ENCODE assay signal across 21 cellular contexts in the genomic region with DNA sequence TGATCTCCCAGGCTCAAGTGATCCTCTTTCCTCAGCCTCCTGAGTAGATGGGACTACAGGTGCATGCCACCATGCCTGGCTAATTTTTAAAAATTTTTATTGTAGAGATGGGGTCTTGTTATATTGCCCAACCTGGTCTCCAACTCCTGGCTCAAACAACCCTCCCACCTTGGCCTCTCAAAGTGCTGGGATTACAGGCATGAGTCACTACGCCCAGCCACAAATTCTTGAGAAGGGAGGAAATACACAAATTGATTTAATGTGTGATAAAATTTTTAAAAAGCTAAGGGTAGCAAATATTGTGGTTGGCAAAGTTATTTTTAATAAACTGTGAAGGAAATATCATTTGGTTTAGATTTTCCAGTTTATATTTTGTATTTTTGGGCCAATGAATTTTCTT. TPM values are rescaled to one million over a fixed set of nuclear protein-coding genes. Genes with fewer than 3 reads are reported as not detected.
DNase-seq lines count a peak whose midpoint lies in the region; ATAC-seq and TF ChIP-seq lines count a peak whose summit lies in the region.
"Had no signal": no experiment of that assay in that cellular context is flagged by ENCODE, and none has a peak within 500 bp of the region (broad histone marks: within the 10 kb centered on the region; RNA-seq: fewer than 3 reads in every experiment).

No MANE protein-coding gene starts in this region.

- peaks cover 0 to 7% of the 10 kb centered on the region in 2 experiments; a peak in 1 of 4 replicates for H3K9me3 ChIP-seq in HCT116 (ENCODE audit: control insufficient read depth in 1 of 2, insufficient read depth in 1 of 2, low read depth in 1 of 2, low read length in 2 of 2)
- H3K9me3 ChIP-seq: prostate gland, uterus had no signal

- no peak overlapping the region for H3K4me3 ChIP-seq in AG10803 (ENCODE audit: low read length)
- H3K4me3 ChIP-seq in HCT116 (replicated peaks in 1 of 2; ENCODE audit: low read depth in 1 of 2, low read length in 2 of 2), result no peak overlapping the region
- no peak overlapping the region for H3K4me3 ChIP-seq in brain microvascular endothelial cell (ENCODE audit: low read depth, low read length)
- H3K4me3 ChIP-seq: cardiac muscle cell, prostate gland, spleen, uterus had no signal

- no peaks in the 10 kb centered on the region for H3K27me3 ChIP-seq in HCT116 (ENCODE audit: insufficient read depth, low read length)
- no peaks in the 10 kb centered on the region for H3K27me3 ChIP-seq in brain microvascular endothelial cell (replicated peaks)
- H3K27me3 ChIP-seq: cardiac muscle cell, uterus had no signal

- intact Hi-C loops in HCT116 (cut with micrococcal nuclease), result no loop called here
- intact Hi-C loops in activated T-helper 2 cell treated with anti-CD3 and anti-CD28 coated beads, Interferon-gamma antibody, Interleukin-2, Interleukin-4, amounts not matched to agents 10 μg/mL and 5 μg/mL and 100 μg/mL, durations not matched to agents 14 hours and 24 hours and 36 hours (cut with micrococcal nuclease), result no loop called here

- peak overlapping the region; percentile 88 for H3K4me2 ChIP-seq in HCT116 (ENCODE audit: low read length)

- no peak for ATAC-seq in HCT116
- no peak for ATAC-seq in GM18498 (IDR thresholded peaks at IDR 0.05; ENCODE audit: unreplicated experiment)
- ATAC-seq: activated naive CD4-positive, alpha-beta T cell treated with anti-CD3 and anti-CD28 coated beads, Interleukin-2, amount 50 U/mL, for 72 hours; naive thymus-derived CD4-positive, alpha-beta T cell; T-helper 17 cell had no signal

- H3K4me1 Mint-ChIP-seq in activated T-helper 2 cell treated with anti-CD3 and anti-CD28 coated beads, Interferon-gamma antibody, Interleukin-2, Interleukin-4, amounts not matched to agents 10 μg/mL and 5 μg/mL and 100 μg/mL, durations not matched to agents 14 hours and 24 hours and 36 hours (ENCODE audit: low read depth), result peaks cover 28% of the 10 kb centered on the region

- H3K27me3 Mint-ChIP-seq in activated T-helper 2 cell treated with anti-CD3 and anti-CD28 coated beads, Interferon-gamma antibody, Interleukin-2, Interleukin-4, amounts not matched to agents 10 μg/mL and 5 μg/mL and 100 μg/mL, durations not matched to agents 14 hours and 24 hours and 36 hours (ENCODE audit: low read depth), result no peaks in the 10 kb centered on the region
- H3K27me3 Mint-ChIP-seq: T-helper 17 cell had no signal

- no peak overlapping the region for H3K9ac ChIP-seq in HCT116 (ENCODE audit: low read length)

- RAD21 ChIA-PET in HCT116 (lab: Charles Lee; ENCODE audit: low non-redundant PET in 1 of 2, low total read pairs in 2 of 2, uncharacterized antibody in 2 of 2, unreplicated experiment in 2 of 2), result no interaction called here

- DNase-seq in AG10803 (ENCODE audit: low read depth), result peak; percentile 6
- DNase-seq in HCT116 (ENCODE audit: low read depth, low spot score), result no peak
- DNase-seq in activated T-helper 2 cell treated with anti-CD3 and anti-CD28 coated beads, Interferon-gamma antibody, Interleukin-2, Interleukin-4, amounts not matched to agents 10 μg/mL and 5 μg/mL and 100 μg/mL, durations not matched to agents 14 hours and 24 hours and 36 hours (ENCODE audit: low spot score), result no peak
- DNase-seq in medulla oblongata (ENCODE audit: extremely low spot score), result no peak
- no peak for DNase-seq in brain microvascular endothelial cell
- DNase-seq: activated CD4-positive, alpha-beta T cell treated with anti-CD3 and anti-CD28 coated beads for 1 hour; activated T-cell treated with anti-CD3 and anti-CD28 coated beads for 4 hours; AML-193; foreskin melanocyte; GOT3; naive thymus-derived CD4-positive, alpha-beta T cell; NCI-H2081; RPMI8226; T-helper 17 cell; uterus had no signal

- H3K27ac Mint-ChIP-seq in activated T-helper 2 cell treated with anti-CD3 and anti-CD28 coated beads, Interferon-gamma antibody, Interleukin-2, Interleukin-4, amounts not matched to agents 10 μg/mL and 5 μg/mL and 100 μg/mL, durations not matched to agents 14 hours and 24 hours and 36 hours, result peak overlapping the region; percentile 42
- H3K27ac Mint-ChIP-seq: activated naive CD4-positive, alpha-beta T cell treated with anti-CD3 and anti-CD28 coated beads, Interleukin-2, amount 50 U/mL, for 72 hours; T-helper 17 cell had no signal

- H3K9me3 Mint-ChIP-seq in activated T-helper 2 cell treated with anti-CD3 and anti-CD28 coated beads, Interferon-gamma antibody, Interleukin-2, Interleukin-4, amounts not matched to agents 10 μg/mL and 5 μg/mL and 100 μg/mL, durations not matched to agents 14 hours and 24 hours and 36 hours, result peaks cover 16% of the 10 kb centered on the region

- no peak overlapping the region for H3K4me3 Mint-ChIP-seq in activated T-helper 2 cell treated with anti-CD3 and anti-CD28 coated beads, Interferon-gamma antibody, Interleukin-2, Interleukin-4, amounts not matched to agents 10 μg/mL and 5 μg/mL and 100 μg/mL, durations not matched to agents 14 hours and 24 hours and 36 hours (ENCODE audit: low read depth)
- H3K4me3 Mint-ChIP-seq: naive thymus-derived CD4-positive, alpha-beta T cell; T-helper 17 cell had no signal

- no peak for TF ChIP-seq CTCF in AG10803 (conservative IDR thresholded peaks at IDR 0.05; ENCODE audit: low read length)
- TF ChIP-seq CTCF in HCT116 (IDR thresholded peaks at IDR 0.05 in 2 of 3, conservative IDR thresholded peaks at IDR 0.05 in 1 of 3; ENCODE audit: borderline replicate concordance in 1 of 3, insufficient read depth in 1 of 3, low read depth in 2 of 3, low read length in 2 of 3), result no peak
- no peak for TF ChIP-seq CTCF in brain microvascular endothelial cell (IDR thresholded peaks at IDR 0.05; ENCODE audit: low read depth, low read length, missing control alignments)

- in situ Hi-C loops in brain microvascular endothelial cell (cut with HindIII; ENCODE audit: low pct_ligation_motif_present, low sequenced_read_pairs), result no loop called here

- peaks cover 9 to 18% of the 10 kb centered on the region in 2 experiments for H3K4me1 ChIP-seq in HCT116 (ENCODE audit: control insufficient read depth in 1 of 2, insufficient read depth in 2 of 2, low read length in 2 of 2)
- H3K4me1 ChIP-seq: prostate gland, uterus had no signal

- no peak for TF ChIP-seq RAD21 in HCT116 (IDR thresholded peaks at IDR 0.05; ENCODE audit: low read depth)

- no peaks in the 10 kb centered on the region for H3K9me2 ChIP-seq in HCT116 (ENCODE audit: insufficient read depth)

- peaks cover 36% of the 10 kb centered on the region for H3K79me2 ChIP-seq in HCT116 (ENCODE audit: insufficient read depth, low read length)

- H4K20me1 ChIP-seq in HCT116 (ENCODE audit: insufficient read depth), result no peaks in the 10 kb centered on the region

- H3K36me3 Mint-ChIP-seq in activated T-helper 2 cell treated with anti-CD3 and anti-CD28 coated beads, Interferon-gamma antibody, Interleukin-2, Interleukin-4, amounts not matched to agents 10 μg/mL and 5 μg/mL and 100 μg/mL, durations not matched to agents 14 hours and 24 hours and 36 hours (ENCODE audit: low read depth), result peaks cover 15% of the 10 kb centered on the region

- H3K36me3 ChIP-seq in HCT116 (ENCODE audit: control insufficient read depth in 1 of 2, insufficient read depth in 2 of 2, low read length in 2 of 2), result peaks cover 0 to 14% of the 10 kb centered on the region in 2 experiments; a peak in 1 of 4 replicates
- H3K36me3 ChIP-seq in brain microvascular endothelial cell (replicated peaks), result no peaks in the 10 kb centered on the region
- H3K36me3 ChIP-seq: cardiac muscle cell, prostate gland, spleen, uterus had no signal

- TF ChIP-seq POLR2A in HCT116 (IDR thresholded peaks at IDR 0.05; ENCODE audit: borderline replicate concordance, extremely low read depth, insufficient read depth, insufficient read length), result no peak

- CTCF ChIA-PET in HCT116 (lab: Charles Lee), result no interaction called here

- POLR2A ChIA-PET in HCT116 (lab: Charles Lee), result no interaction called here

- no peak overlapping the region for H2AFZ ChIP-seq in HCT116 (ENCODE audit: low read depth, low read length, poor library complexity, severe bottlenecking)

- no peak overlapping the region for H3K27ac ChIP-seq in HCT116 (ENCODE audit: low read depth, low read length)
- H3K27ac ChIP-seq in brain microvascular endothelial cell, result no peak overlapping the region
- H3K27ac ChIP-seq: cardiac muscle cell, prostate gland, spleen, uterus had no signal

- no TSS peak for BruUV-seq in HCT116 (replicated peaks; lab: Mats Ljungman, UMichigan)

TF ChIP-seq in HCT116, 20 proteins besides CTCF, POLR2A, EP300 and RAD21 (continues in another document):
- TF ChIP-seq POLR2AphosphoS5 (IDR thresholded peaks at IDR 0.05; ENCODE audit: low read depth, low read length) (no peak), SRF (IDR thresholded peaks at IDR 0.05; ENCODE audit: low read depth) (no peak)
- TF ChIP-seq, protein P1, sequence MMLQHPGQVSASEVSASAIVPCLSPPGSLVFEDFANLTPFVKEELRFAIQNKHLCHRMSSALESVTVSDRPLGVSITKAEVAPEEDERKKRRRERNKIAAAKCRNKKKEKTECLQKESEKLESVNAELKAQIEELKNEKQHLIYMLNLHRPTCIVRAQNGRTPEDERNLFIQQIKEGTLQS (IDR thresholded peaks at IDR 0.05), result no peak

RNA-seq across cellular contexts. Expression of a gene that starts 9.6 kb away (rescaled TPM):
- total RNA-seq in HCT116 (2021; ENCODE audit: unreplicated experiment), result 0.12 TPM
- 0.05 TPM in 1 of 2 replicates, not detected in the other for polyA plus RNA-seq in HCT116 (2012)
- 0.18 and 0.21 TPM in 2 replicates for total RNA-seq in activated T-helper 2 cell treated with anti-CD3 and anti-CD28 coated beads, Interferon-gamma antibody, Interleukin-2, Interleukin-4, amounts not matched to agents 10 μg/mL and 5 μg/mL and 100 μg/mL, durations not matched to agents 14 hours and 24 hours and 36 hours
- total RNA-seq: activated naive CD4-positive, alpha-beta T cell treated with anti-CD3 and anti-CD28 coated beads, Interleukin-2, amount 50 U/mL, for 72 hours; cardiac muscle cell; lower leg skin; prostate gland; T-helper 17 cell had no signal
- polyA plus RNA-seq: cardiac muscle cell; naive thymus-derived CD4-positive, alpha-beta T cell had no signal

RNA-seq across cellular contexts. Expression of a gene that starts 25.5 kb away (rescaled TPM):
- not detected for total RNA-seq in HCT116 (2021; ENCODE audit: unreplicated experiment)
- not detected in 2 replicates for polyA plus RNA-seq in HCT116 (2012)
- not detected in 2 replicates for total RNA-seq in activated T-helper 2 cell treated with anti-CD3 and anti-CD28 coated beads, Interferon-gamma antibody, Interleukin-2, Interleukin-4, amounts not matched to agents 10 μg/mL and 5 μg/mL and 100 μg/mL, durations not matched to agents 14 hours and 24 hours and 36 hours
- total RNA-seq: activated naive CD4-positive, alpha-beta T cell treated with anti-CD3 and anti-CD28 coated beads, Interleukin-2, amount 50 U/mL, for 72 hours; lower leg skin; naive thymus-derived CD4-positive, alpha-beta T cell; spleen; T-helper 17 cell; uterus had no signal
- polyA plus RNA-seq: naive thymus-derived CD4-positive, alpha-beta T cell had no signal

RNA-seq across cellular contexts. Expression of a gene that starts 39.9 kb away (rescaled TPM):
- 0.69 TPM for total RNA-seq in HCT116 (2021; ENCODE audit: unreplicated experiment)
- 0.42 and 0.60 TPM in 2 replicates for polyA plus RNA-seq in HCT116 (2012)
- total RNA-seq in activated T-helper 2 cell treated with anti-CD3 and anti-CD28 coated beads, Interferon-gamma antibody, Interleukin-2, Interleukin-4, amounts not matched to agents 10 μg/mL and 5 μg/mL and 100 μg/mL, durations not matched to agents 14 hours and 24 hours and 36 hours, result 0.27 and 0.41 TPM in 2 replicates

RNA-seq across cellular contexts. Expression of a gene that starts 47.7 kb away (rescaled TPM):
- total RNA-seq in HCT116 (2021; ENCODE audit: unreplicated experiment), result 1.9 TPM
- 2.0 and 2.6 TPM in 2 replicates for polyA plus RNA-seq in HCT116 (2012)
- 56.2 and 56.9 TPM in 2 replicates for total RNA-seq in activated T-helper 2 cell treated with anti-CD3 and anti-CD28 coated beads, Interferon-gamma antibody, Interleukin-2, Interleukin-4, amounts not matched to agents 10 μg/mL and 5 μg/mL and 100 μg/mL, durations not matched to agents 14 hours and 24 hours and 36 hours
- polyA plus RNA-seq: cardiac muscle cell had no signal

RNA-seq across cellular contexts. Expression of a gene that starts 56.6 kb away (rescaled TPM):
- 11.8 TPM for total RNA-seq in HCT116 (2021; ENCODE audit: unreplicated experiment)
- 9.9 and 10.2 TPM in 2 replicates for polyA plus RNA-seq in HCT116 (2012)
- 10.5 and 10.6 TPM in 2 replicates for total RNA-seq in activated T-helper 2 cell treated with anti-CD3 and anti-CD28 coated beads, Interferon-gamma antibody, Interleukin-2, Interleukin-4, amounts not matched to agents 10 μg/mL and 5 μg/mL and 100 μg/mL, durations not matched to agents 14 hours and 24 hours and 36 hours
